14 cellular contexts compared by ENCODE assay signal in genomic region chr2:101241158-101241557, GRCh38.
"Had no signal": no experiment of that assay in that cellular context is flagged by ENCODE, and none has a peak within 500 bp of the region (broad histone marks: within the 10 kb centered on the region; RNA-seq: fewer than 3 reads in every experiment).

No MANE protein-coding gene starts in this region.

- H3K27ac Mint-ChIP-seq: activated T-cell treated with anti-CD3 and anti-CD28 coated beads, Interleukin-2, amount 50 U/mL, for 24 hours had no signal

- H3K4me3 ChIP-seq: lung, thyroid gland had no signal

- H3K4me3 Mint-ChIP-seq: activated CD8-positive, alpha-beta memory T cell treated with anti-CD3 and anti-CD28 coated beads, Interleukin-2, amount 10 ng/mL, durations not matched to agents 7 days and 5 days; activated T-cell treated with anti-CD3 and anti-CD28 coated beads, Interleukin-2, amount 50 U/mL, for 24 hours; brain; naive thymus-derived CD8-positive, alpha-beta T cell had no signal

- ATAC-seq: activated CD8-positive, alpha-beta memory T cell treated with anti-CD3 and anti-CD28 coated beads, Interleukin-2, amount 10 ng/mL, durations not matched to agents 7 days and 5 days; activated naive CD4-positive, alpha-beta T cell treated with anti-CD3 and anti-CD28 coated beads, Interleukin-2, amount 50 U/mL, for 72 hours; esophagus mucosa; naive thymus-derived CD8-positive, alpha-beta T cell had no signal

- H3K9me3 Mint-ChIP-seq: activated naive CD4-positive, alpha-beta T cell treated with anti-CD3 and anti-CD28 coated beads, Interleukin-2, amount 50 U/mL, for 72 hours; activated T-cell treated with anti-CD3 and anti-CD28 coated beads, Interleukin-2, amount 50 U/mL, for 24 hours had no signal

- H3K36me3 Mint-ChIP-seq: activated CD8-positive, alpha-beta memory T cell treated with anti-CD3 and anti-CD28 coated beads, Interleukin-2, amount 10 ng/mL, durations not matched to agents 7 days and 5 days; activated naive CD4-positive, alpha-beta T cell treated with anti-CD3 and anti-CD28 coated beads, Interleukin-2, amount 50 U/mL, for 72 hours had no signal

- DNase-seq: activated CD4-positive, alpha-beta T cell treated with anti-CD3 and anti-CD28 coated beads, Interleukin-2, amount 50 U/mL, for 48 hours; activated CD4-positive, CD25-positive, alpha-beta regulatory T cell treated with anti-CD3 and anti-CD28 coated beads, Interleukin-2, amount 50 U/mL, for 72 hours; activated CD8-positive, alpha-beta memory T cell treated with anti-CD3 and anti-CD28 coated beads, Interleukin-2, amount 10 ng/mL, durations not matched to agents 7 days and 5 days; activated effector memory CD4-positive, alpha-beta T cell treated with anti-CD3 and anti-CD28 coated beads, Interleukin-2, amount 50 U/mL, for 16 hours; activated T-cell treated with anti-CD3 and anti-CD28 coated beads, Interleukin-2, amount 50 U/mL, for 24 hours; amniotic stem cell; nucleus accumbens; stimulated activated CD4-positive, alpha-beta T cell treated with anti-CD3 and anti-CD28 coated beads, Interleukin-4, amount 100 ng/mL, for 4 hours; thyroid gland had no signal

- H3K4me1 ChIP-seq: thyroid gland had no signal

- H3K27me3 Mint-ChIP-seq: activated CD8-positive, alpha-beta memory T cell treated with anti-CD3 and anti-CD28 coated beads, Interleukin-2, amount 10 ng/mL, durations not matched to agents 7 days and 5 days; activated T-cell treated with anti-CD3 and anti-CD28 coated beads, Interleukin-2, amount 50 U/mL, for 24 hours; brain had no signal

- H3K36me3 ChIP-seq: thyroid gland had no signal

- H3K27ac ChIP-seq: thyroid gland had no signal

- H3K27me3 ChIP-seq: thyroid gland had no signal

- H3K9me3 ChIP-seq: thyroid gland had no signal
